ENCODE assay signal across 8 cellular contexts in genomic region chr19:5718579-5719273, GRCh38. TPM values are rescaled to one million over a fixed set of nuclear protein-coding genes. Genes with fewer than 3 reads are reported as not detected.
DNase-seq lines count a peak whose midpoint lies in the region; ATAC-seq, FAIRE-seq and TF ChIP-seq lines count a peak whose summit lies in the region.

No MANE protein-coding gene starts in this region.

- TF ChIP-seq CTCF in left ventricle myocardium inferior (IDR thresholded peaks at IDR 0.05; ENCODE audit: borderline replicate concordance): no peak
- no peak for TF ChIP-seq CTCF in K562 (IDR thresholded peaks at IDR 0.05 in 2 of 3, conservative IDR thresholded peaks at IDR 0.05 in 1 of 3; ENCODE audit: insufficient read depth in 2 of 3, low read depth in 1 of 3, low read length in 3 of 3)

- no peaks in the 10 kb centered on the region for H3K9me3 Mint-ChIP-seq in memory B cell

- H3K79me2 ChIP-seq in K562 (ENCODE audit: control insufficient read depth, insufficient read depth, low read length): peaks cover 57% of the 10 kb centered on the region

- TSS peak; percentile 99 for BruUV-seq in K562 (replicated peaks; lab: Mats Ljungman, UMichigan)

- peak overlapping the region; percentile 98 for H3K4me2 ChIP-seq in K562 (ENCODE audit: insufficient read depth, low read length)

- FAIRE-seq in RCC 7860 (lab: Jason Lieb, UNC): peak; percentile 59
- FAIRE-seq in K562 (lab: Jason Lieb, UNC): peak; percentile 59

- peaks cover 12% of the 10 kb centered on the region; the same call in 1 of the 2 replicates for H4K20me1 ChIP-seq in K562 (replicated peaks; ENCODE audit: control insufficient read depth, insufficient read depth, low read length)

- CTCF ChIA-PET in K562 (lab: Yijun Ruan, JAX; ENCODE audit: low intra/inter-chr PET ratio): interaction anchor here (0.7 kb wide), 1 partner anchor 108 kb away, joined by 3 read pairs; no protein-coding TSS in a partner anchor

- under 1% methylated on average over 11 of the region's 11 CpGs for WGBS in K562 (ENCODE audit: insufficient coverage, low coverage, missing lambda C conversion rate)

- H3K36me3 ChIP-seq in left ventricle myocardium inferior (peaks cover 6% of the 10 kb centered on the region), K562 (ENCODE audit: control insufficient read depth, insufficient read depth, low read length) (peaks cover 41% of the 10 kb centered on the region)

- no peaks in the 10 kb centered on the region for H3K9me1 ChIP-seq in K562 (ENCODE audit: control insufficient read depth, insufficient read depth, low read length)

- peaks cover 10% of the 10 kb centered on the region for H3K36me3 Mint-ChIP-seq in memory B cell

- peak overlapping the region; percentile 96 for H3K27ac Mint-ChIP-seq in memory B cell

- H3K27me3 Mint-ChIP-seq in memory B cell: no peaks in the 10 kb centered on the region

- H3K9ac ChIP-seq in K562 (ENCODE audit: insufficient read depth in 1 of 2, low read depth in 2 of 2, low read length in 2 of 2): peak overlapping the region; percentile 98 to 99

- DNase-seq in left ventricle myocardium inferior: no peak
- DNase-seq in Right ventricle myocardium inferior (ENCODE audit: missing footprints): no peak
- peak; percentile 84 for DNase-seq in RCC 7860 (ENCODE audit: low spot score)
- peak; percentile 40 to 81 (median 55) for DNase-seq in K562 (ENCODE audit: extremely low read depth in 1 of 4, low spot score in 3 of 4)
- no peak for DNase-seq in memory B cell (ENCODE audit: low spot score in 2 of 2)

- no peaks in the 10 kb centered on the region for H3K27me3 ChIP-seq in left ventricle myocardium inferior (ENCODE audit: low read depth)
- no peaks in the 10 kb centered on the region for H3K27me3 ChIP-seq in K562 (ENCODE audit: control insufficient read depth in 2 of 2, insufficient read depth in 2 of 2, low read length in 2 of 2)

- ATAC-seq in Right ventricle myocardium inferior (no peak), K562 (peak; percentile 67), memory B cell (ENCODE audit: low read depth) (no peak), GM21825 (IDR thresholded peaks at IDR 0.05; ENCODE audit: unreplicated experiment) (no peak), HG02885 (IDR thresholded peaks at IDR 0.05; ENCODE audit: poor library complexity, unreplicated experiment) (no peak)

- H3K4me1 ChIP-seq in left ventricle myocardium inferior: peaks cover 53% of the 10 kb centered on the region
- H3K4me1 ChIP-seq in K562 (replicated peaks in 1 of 2; ENCODE audit: control insufficient read depth in 2 of 2, insufficient read depth in 2 of 2, low read length in 2 of 2): peaks cover 13 to 28% of the 10 kb centered on the region in 2 experiments; a peak in 4 of 5 replicates

- peak overlapping the region; percentile 100 for H3K27ac ChIP-seq in left ventricle myocardium inferior (replicated peaks)
- peak overlapping the region; percentile 99 for H3K27ac ChIP-seq in K562 (ENCODE audit: extremely low read depth, low read depth, low read length)
- peak overlapping the region; percentile 86 for H3K27ac ChIP-seq in temporal lobe (ENCODE audit: low read depth, low read length)

- peak; percentile 89 for TF ChIP-seq POLR2A in K562 (conservative IDR thresholded peaks at IDR 0.05)

- H3K4me3 ChIP-seq in left ventricle myocardium inferior: peak overlapping the region; percentile 98
- peak overlapping the region; percentile 98 for H3K4me3 ChIP-seq in K562

- H3K4me3 Mint-ChIP-seq in memory B cell: peak overlapping the region; percentile 92

- intact Hi-C loops in left ventricle myocardium inferior (cut with micrococcal nuclease) (no loop called here), Right ventricle myocardium inferior (cut with DNase I) (loop anchor here (2.0 kb wide), 1 partner anchor 28 kb away; the partner anchor contains the start of gene RPL36), K562 (cut with micrococcal nuclease) (loop anchor here (1.0 to 2.0 kb wide), 2 partner anchors 26 to 72 kb away; partner anchors contain the start of gene DUS3L)

- peaks cover 14% of the 10 kb centered on the region for H3K4me1 Mint-ChIP-seq in memory B cell

- POLR2A ChIA-PET in K562 (lab: Yijun Ruan, JAX): interaction anchor here (0.5 to 3.3 kb wide), 32 partner anchors 9 to 1876 kb away, joined by 3 to 31 read pairs (median 4); partner anchors contain the start of genes DUS3L, NDUFA11, NRTN and RPL36

- in situ Hi-C loops in K562 (cut with MboI): no loop called here

- TF ChIP-seq EP300 in K562 (IDR thresholded peaks at IDR 0.05; ENCODE audit: low read length): peak; percentile 91

- H3K9me3 ChIP-seq in left ventricle myocardium inferior (replicated peaks) (no peaks in the 10 kb centered on the region), K562 (replicated peaks; ENCODE audit: control insufficient read depth, insufficient read depth, low read depth, low read length) (no peaks in the 10 kb centered on the region)

- TF ChIP-seq RAD21 in K562 (CRISPR knock-in tag; conservative IDR thresholded peaks at IDR 0.05 in 1 of 2, IDR thresholded peaks at IDR 0.05 in 1 of 2): peak; percentile 4 to 13; a peak in 1 of 4 replicates

- no peak overlapping the region for H2AFZ ChIP-seq in K562 (ENCODE audit: low read depth, low read length)

RNA-seq across cellular contexts. Expression of gene LONP1, which starts 1.2 kb away (rescaled TPM):
- total RNA-seq in left ventricle myocardium inferior (104 TPM), Right ventricle myocardium inferior (98.1 TPM), K562 (2014; rRNA removed) (202 and 214 TPM in 2 replicates), K562 (2014; rRNA removed; fragmentation: Illumina TruSeq; extraction: Trizol) (26.9 and 37.3 TPM in 2 replicates), K562 (2015; rRNA removed; fragmentation: Illumina TruSeq; extraction: Trizol) (89.1 and 89.8 TPM in 2 replicates), K562 (2021) (207 and 238 TPM in 2 replicates), temporal lobe (37.4 TPM)
- 180 and 424 TPM in 2 replicates for total RNA-seq in K562 (2011; cell fraction: chromatin; rRNA removed; ENCODE audit: low replicate concordance)
- 314 and 331 TPM in 2 replicates for total RNA-seq in K562 (2011; cell fraction: nucleolus; rRNA removed)
- 165 and 217 TPM in 2 replicates for total RNA-seq in K562 (2011; cell fraction: nucleoplasm; rRNA removed)
- polyA plus RNA-seq in K562 (2011; rRNA removed) (84.5 and 110 TPM in 2 replicates), K562 (2014; fragmentation: Illumina TruSeq; extraction: Trizol) (76.5 and 160 TPM in 2 replicates), K562 (2014; fragmentation: Nextera tagmentation; extraction: Ambion mirVana) (1 to 10 TPM; 1.1 to 3.7 TPM), K562 (2014; rRNA removed) (138 and 161 TPM in 2 replicates)
- polyA plus RNA-seq in K562 (2011; cell fraction: cytosol; rRNA removed): 121 and 226 TPM in 2 replicates
- polyA plus RNA-seq in K562 (2011; cell fraction: nucleus; rRNA removed): 273 and 320 TPM in 2 replicates
- 122 and 281 TPM in 2 replicates for polyA plus RNA-seq in K562 (2012)
- 39.2 and 57.2 TPM in 2 replicates for polyA minus RNA-seq in K562 (2011; rRNA and poly(A)+ RNA removed)
- polyA minus RNA-seq in K562 (2011; cell fraction: cytosol; rRNA and poly(A)+ RNA removed): 97.1 and 131 TPM in 2 replicates
- 67.5 and 106 TPM in 2 replicates for polyA minus RNA-seq in K562 (2011; cell fraction: nucleus; rRNA and poly(A)+ RNA removed)

RNA-seq across cellular contexts. Expression of gene CATSPERD, which starts 1.7 kb away (rescaled TPM):
- total RNA-seq in left ventricle myocardium inferior (not detected), Right ventricle myocardium inferior (not detected), K562 (2014; rRNA removed) (not detected in 2 replicates), K562 (2014; rRNA removed; fragmentation: Illumina TruSeq; extraction: Trizol) (not detected in 2 replicates), K562 (2015; rRNA removed; fragmentation: Illumina TruSeq; extraction: Trizol) (not detected in 2 replicates), K562 (2021) (not detected in 2 replicates), temporal lobe (0.25 TPM)
- total RNA-seq in K562 (2011; cell fraction: chromatin; rRNA removed; ENCODE audit: low replicate concordance): not detected in 2 replicates
- not detected in 2 replicates for total RNA-seq in K562 (2011; cell fraction: nucleolus; rRNA removed)
- total RNA-seq in K562 (2011; cell fraction: nucleoplasm; rRNA removed): not detected in 2 replicates
- polyA plus RNA-seq in K562 (2011; rRNA removed) (not detected in 2 replicates), K562 (2014; fragmentation: Illumina TruSeq; extraction: Trizol) (not detected in 2 replicates), K562 (2014; fragmentation: Nextera tagmentation; extraction: Ambion mirVana) (not detected), K562 (2014; rRNA removed) (not detected in 2 replicates)
- not detected in 2 replicates for polyA plus RNA-seq in K562 (2011; cell fraction: cytosol; rRNA removed)
- not detected in 2 replicates for polyA plus RNA-seq in K562 (2011; cell fraction: nucleus; rRNA removed)
- 0.04 TPM in 1 of 2 replicates, not detected in the other for polyA plus RNA-seq in K562 (2012)
- polyA minus RNA-seq in K562 (2011; rRNA and poly(A)+ RNA removed): not detected in 2 replicates
- polyA minus RNA-seq in K562 (2011; cell fraction: cytosol; rRNA and poly(A)+ RNA removed): not detected in 2 replicates
- polyA minus RNA-seq in K562 (2011; cell fraction: nucleus; rRNA and poly(A)+ RNA removed): not detected in 2 replicates

RNA-seq across cellular contexts. Expression of gene RPL36, which starts 28.6 kb away (rescaled TPM):
- total RNA-seq in left ventricle myocardium inferior (407 TPM), Right ventricle myocardium inferior (435 TPM), K562 (2014; rRNA removed) (2,132 and 2,298 TPM in 2 replicates), K562 (2014; rRNA removed; fragmentation: Illumina TruSeq; extraction: Trizol) (392 and 590 TPM in 2 replicates), K562 (2015; rRNA removed; fragmentation: Illumina TruSeq; extraction: Trizol) (1,406 and 1,507 TPM in 2 replicates), K562 (2021) (1,327 and 1,377 TPM in 2 replicates), temporal lobe (201 TPM)
- 84.7 and 180 TPM in 2 replicates for total RNA-seq in K562 (2011; cell fraction: chromatin; rRNA removed; ENCODE audit: low replicate concordance)
- 420 and 494 TPM in 2 replicates for total RNA-seq in K562 (2011; cell fraction: nucleolus; rRNA removed)
- total RNA-seq in K562 (2011; cell fraction: nucleoplasm; rRNA removed): 317 and 516 TPM in 2 replicates
- polyA plus RNA-seq in K562 (2011; rRNA removed) (695 and 1,029 TPM in 2 replicates), K562 (2014; fragmentation: Illumina TruSeq; extraction: Trizol) (350 and 728 TPM in 2 replicates), K562 (2014; fragmentation: Nextera tagmentation; extraction: Ambion mirVana) (1,000 to 10,000 TPM; 3,132 to 3,412 TPM), K562 (2014; rRNA removed) (1,530 and 1,653 TPM in 2 replicates)
- polyA plus RNA-seq in K562 (2011; cell fraction: cytosol; rRNA removed): 629 and 993 TPM in 2 replicates
- polyA plus RNA-seq in K562 (2011; cell fraction: nucleus; rRNA removed): 639 and 683 TPM in 2 replicates
- 2,027 and 2,339 TPM in 2 replicates for polyA plus RNA-seq in K562 (2012)
- polyA minus RNA-seq in K562 (2011; rRNA and poly(A)+ RNA removed): 132 and 161 TPM in 2 replicates
- polyA minus RNA-seq in K562 (2011; cell fraction: cytosol; rRNA and poly(A)+ RNA removed): 779 and 953 TPM in 2 replicates
- polyA minus RNA-seq in K562 (2011; cell fraction: nucleus; rRNA and poly(A)+ RNA removed): 134 and 203 TPM in 2 replicates

RNA-seq across cellular contexts. Expression of gene HSD11B1L, which starts 37.9 kb away (rescaled TPM):
- total RNA-seq in left ventricle myocardium inferior (4.5 TPM), Right ventricle myocardium inferior (3.9 TPM), K562 (2014; rRNA removed) (4.9 and 7.7 TPM in 2 replicates), K562 (2014; rRNA removed; fragmentation: Illumina TruSeq; extraction: Trizol) (1.2 and 1.4 TPM in 2 replicates), K562 (2015; rRNA removed; fragmentation: Illumina TruSeq; extraction: Trizol) (2.0 and 2.3 TPM in 2 replicates), K562 (2021) (3.6 and 4.3 TPM in 2 replicates), temporal lobe (23.4 TPM)
- 1.9 and 5.4 TPM in 2 replicates for total RNA-seq in K562 (2011; cell fraction: chromatin; rRNA removed; ENCODE audit: low replicate concordance)
- 5.4 and 5.5 TPM in 2 replicates for total RNA-seq in K562 (2011; cell fraction: nucleolus; rRNA removed)
- 4.8 TPM in 2 replicates for total RNA-seq in K562 (2011; cell fraction: nucleoplasm; rRNA removed)
- polyA plus RNA-seq in K562 (2011; rRNA removed) (2.3 and 3.1 TPM in 2 replicates), K562 (2014; fragmentation: Illumina TruSeq; extraction: Trizol) (1.7 and 2.2 TPM in 2 replicates), K562 (2014; fragmentation: Nextera tagmentation; extraction: Ambion mirVana) (under 1 TPM; 0.31 to 0.36 TPM), K562 (2014; rRNA removed) (4.7 and 6.3 TPM in 2 replicates)
- 4.4 and 11.4 TPM in 2 replicates for polyA plus RNA-seq in K562 (2011; cell fraction: cytosol; rRNA removed)
- 7.8 and 11.4 TPM in 2 replicates for polyA plus RNA-seq in K562 (2011; cell fraction: nucleus; rRNA removed)
- 3.4 and 7.3 TPM in 2 replicates for polyA plus RNA-seq in K562 (2012)
- polyA minus RNA-seq in K562 (2011; rRNA and poly(A)+ RNA removed): 0.39 and 0.63 TPM in 2 replicates
- polyA minus RNA-seq in K562 (2011; cell fraction: cytosol; rRNA and poly(A)+ RNA removed): 2.2 and 2.4 TPM in 2 replicates
- 0.56 and 0.94 TPM in 2 replicates for polyA minus RNA-seq in K562 (2011; cell fraction: nucleus; rRNA and poly(A)+ RNA removed)

RNA-seq across cellular contexts. Expression of gene MICOS13, which starts 38.4 kb away (rescaled TPM):
- total RNA-seq in left ventricle myocardium inferior (155 TPM), Right ventricle myocardium inferior (172 TPM), K562 (2014; rRNA removed) (220 and 383 TPM in 2 replicates), K562 (2014; rRNA removed; fragmentation: Illumina TruSeq; extraction: Trizol) (19.1 and 24.6 TPM in 2 replicates), K562 (2015; rRNA removed; fragmentation: Illumina TruSeq; extraction: Trizol) (94.0 and 105 TPM in 2 replicates), K562 (2021) (95.4 and 113 TPM in 2 replicates), temporal lobe (14.8 TPM)
- 10.1 and 39.6 TPM in 2 replicates for total RNA-seq in K562 (2011; cell fraction: chromatin; rRNA removed; ENCODE audit: low replicate concordance)
- total RNA-seq in K562 (2011; cell fraction: nucleolus; rRNA removed): 71.5 and 77.0 TPM in 2 replicates
- 30.0 and 32.6 TPM in 2 replicates for total RNA-seq in K562 (2011; cell fraction: nucleoplasm; rRNA removed)
- polyA plus RNA-seq in K562 (2011; rRNA removed) (32.1 and 42.6 TPM in 2 replicates), K562 (2014; fragmentation: Illumina TruSeq; extraction: Trizol) (41.2 and 69.4 TPM in 2 replicates), K562 (2014; fragmentation: Nextera tagmentation; extraction: Ambion mirVana) (10 to 100 TPM; 15.5 to 49.4 TPM), K562 (2014; rRNA removed) (124 and 202 TPM in 2 replicates)
- 60.9 and 173 TPM in 2 replicates for polyA plus RNA-seq in K562 (2011; cell fraction: cytosol; rRNA removed)
- polyA plus RNA-seq in K562 (2011; cell fraction: nucleus; rRNA removed): 33.8 and 49.4 TPM in 2 replicates
- polyA plus RNA-seq in K562 (2012): 68.5 and 125 TPM in 2 replicates
- 3.6 and 6.3 TPM in 2 replicates for polyA minus RNA-seq in K562 (2011; rRNA and poly(A)+ RNA removed)
- polyA minus RNA-seq in K562 (2011; cell fraction: cytosol; rRNA and poly(A)+ RNA removed): 17.7 and 22.1 TPM in 2 replicates
- 17.0 and 19.5 TPM in 2 replicates for polyA minus RNA-seq in K562 (2011; cell fraction: nucleus; rRNA and poly(A)+ RNA removed)

Comparison
In these comparisons a context has a peak if more than half of its experiments do, and no peak if none do; other contexts are left out.
1. DNase-seq: peak in RCC 7860 (single experiment) and K562 (4 of 4); none in left ventricle myocardium inferior (single experiment), Right ventricle myocardium inferior (single experiment) and memory B cell (0 of 2).
2. Peak in every context shown above with its lines, with median percentiles within 50 percentile points of each other: H3K27ac ChIP-seq.